In the genomic region with DNA sequence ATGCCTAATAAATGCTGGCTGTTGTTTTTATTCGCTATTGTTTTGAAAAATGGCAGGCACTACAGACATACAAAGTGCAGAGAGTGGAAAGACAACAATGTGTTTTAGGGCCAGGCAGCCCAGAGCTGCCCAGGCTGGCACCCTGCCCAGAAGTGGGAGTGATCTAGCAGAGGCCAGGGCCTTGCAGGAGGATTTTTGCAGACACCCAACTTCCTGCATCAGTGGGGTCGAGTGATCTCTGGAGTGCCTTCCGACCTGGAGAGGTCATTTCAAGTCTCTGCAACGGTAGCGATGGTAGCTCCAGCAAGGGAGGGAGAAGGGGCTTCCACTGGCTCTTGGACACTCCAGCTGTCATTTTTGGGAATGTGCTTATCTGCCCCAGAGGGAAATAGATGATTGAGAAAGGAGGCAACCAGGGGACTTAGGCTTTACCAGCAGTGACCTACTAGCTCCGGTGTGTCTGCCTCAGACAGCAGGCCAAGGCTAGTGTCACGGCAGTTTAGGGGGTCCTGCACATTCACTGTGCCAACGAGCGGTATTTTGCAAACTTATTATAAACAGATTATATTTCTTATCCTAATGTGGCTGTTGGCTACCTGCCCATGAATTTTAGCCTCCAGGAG, we compare ENCODE assay signal across 7 cellular contexts.
DNase-seq lines count a peak whose midpoint lies in the region; ATAC-seq and TF ChIP-seq lines count a peak whose summit lies in the region.
"Not testable (repeated sequence)": the region's sequence is repeated elsewhere in the genome, so short reads cannot be mapped to it uniquely, and the experiment has no call there.

No MANE protein-coding gene starts in this region.

- 6 to 7% methylated on average over 7 to 8 of the region's 9 CpGs for WGBS in heart right ventricle, 2 donors

- POLR2A ChIA-PET in naive thymus-derived CD4-positive, alpha-beta T cell (lab: Charles Lee), result not testable (repeated sequence)

- TF ChIP-seq CTCF in HFFc6 (IDR thresholded peaks at IDR 0.05); heart right ventricle (IDR thresholded peaks at IDR 0.05): not testable (repeated sequence)

- peak; percentile 78 to 90 (median 86) for ATAC-seq in heart right ventricle
- ATAC-seq in naive thymus-derived CD4-positive, alpha-beta T cell, result peak; percentile 65

- H3K4me1 ChIP-seq in SJSA1 (replicated peaks); naive thymus-derived CD4-positive, alpha-beta T cell (ENCODE audit: control insufficient read depth in 2 of 2, insufficient read depth in 2 of 2, low read length in 2 of 2): not testable (repeated sequence)
- H3K4me1 ChIP-seq in heart right ventricle, result peaks cover 0 to 21% (median 3%) of the 10 kb centered on the region in 9 donors

- not testable (repeated sequence) for H3K27me3 ChIP-seq in SJSA1 (replicated peaks); heart right ventricle; naive thymus-derived CD4-positive, alpha-beta T cell (ENCODE audit: control insufficient read depth in 2 of 2, insufficient read depth in 2 of 2, low read length in 2 of 2)

- CTCF ChIA-PET in activated naive CD4-positive, alpha-beta T cell treated with anti-CD3 and anti-CD28 coated beads, Interleukin-2, amount 10 ng/mL, durations not matched to agents 7 days and 5 days (lab: Charles Lee); naive thymus-derived CD4-positive, alpha-beta T cell (lab: Charles Lee): not testable (repeated sequence)

- H3K36me3 Mint-ChIP-seq in HFFc6 (ENCODE audit: low read depth); activated naive CD4-positive, alpha-beta T cell treated with anti-CD3 and anti-CD28 coated beads, Interleukin-2, amount 10 ng/mL, durations not matched to agents 7 days and 5 days: not testable (repeated sequence)
- H3K36me3 Mint-ChIP-seq in naive thymus-derived CD4-positive, alpha-beta T cell, result peaks cover 0 to 11% (median 0%) of the 10 kb centered on the region in 5 donors

- not testable (repeated sequence) for H3K27ac ChIP-seq in SJSA1; naive thymus-derived CD4-positive, alpha-beta T cell (ENCODE audit: low read depth, low read length)
- peak overlapping the region in 4 of 10 donors; percentile 52 to 58 (median 56) for H3K27ac ChIP-seq in heart right ventricle

- H3K4me3 Mint-ChIP-seq in HFFc6, result peak overlapping the region; percentile 53; the same call in 1 of the 2 replicates
- H3K4me3 Mint-ChIP-seq in activated naive CD4-positive, alpha-beta T cell treated with anti-CD3 and anti-CD28 coated beads, Interleukin-2, amount 10 ng/mL, durations not matched to agents 7 days and 5 days, result not testable (repeated sequence)
- H3K4me3 Mint-ChIP-seq in naive thymus-derived CD4-positive, alpha-beta T cell, result peak overlapping the region in 2 of 10 donors; percentile 31 to 39

- not testable (repeated sequence) for H3K9me3 ChIP-seq in SJSA1 (replicated peaks); naive thymus-derived CD4-positive, alpha-beta T cell (ENCODE audit: control insufficient read depth in 2 of 3, low read length in 3 of 3)
- H3K9me3 ChIP-seq in heart right ventricle, result peaks cover 0 to 11% (median 0%) of the 10 kb centered on the region in 11 donors

- DNase-seq in HFFc6, result peak; percentile 72
- DNase-seq in SJSA1 (ENCODE audit: low read depth in 1 of 2, low spot score in 2 of 2), result peak; percentile 55 to 89
- peak; percentile 44 for DNase-seq in activated naive CD4-positive, alpha-beta T cell treated with anti-CD3 and anti-CD28 coated beads, Interleukin-2, amount 10 ng/mL, durations not matched to agents 7 days and 5 days
- peak; percentile 48 to 88 for DNase-seq in dermis microvascular lymphatic vessel endothelial cell (ENCODE audit: low read depth in 2 of 2)
- DNase-seq in heart right ventricle, result peak; percentile 79 to 82
- DNase-seq in naive thymus-derived CD4-positive, alpha-beta T cell, result peak in 7 of 9 donors; percentile 15 to 62 (median 49)
- peak; percentile 23 for DNase-seq in stimulated activated CD4-positive, alpha-beta T cell treated with anti-CD3 and anti-CD28 coated beads, Interleukin-1b, Interleukin-23, amount 100 ng/mL, for 48 hours

- not testable (repeated sequence) for H3K27me3 Mint-ChIP-seq in HFFc6 (ENCODE audit: insufficient read depth); activated naive CD4-positive, alpha-beta T cell treated with anti-CD3 and anti-CD28 coated beads, Interleukin-2, amount 10 ng/mL, durations not matched to agents 7 days and 5 days; naive thymus-derived CD4-positive, alpha-beta T cell

- H3K4me1 Mint-ChIP-seq in HFFc6 (ENCODE audit: low read depth); activated naive CD4-positive, alpha-beta T cell treated with anti-CD3 and anti-CD28 coated beads, Interleukin-2, amount 10 ng/mL, durations not matched to agents 7 days and 5 days; naive thymus-derived CD4-positive, alpha-beta T cell: not testable (repeated sequence)

- not testable (repeated sequence) for H3K4me3 ChIP-seq in SJSA1; heart right ventricle; naive thymus-derived CD4-positive, alpha-beta T cell (ENCODE audit: low read length)

- peak overlapping the region; percentile 56; the same call in 1 of the 2 replicates for H3K27ac Mint-ChIP-seq in HFFc6
- H3K27ac Mint-ChIP-seq in activated naive CD4-positive, alpha-beta T cell treated with anti-CD3 and anti-CD28 coated beads, Interleukin-2, amount 10 ng/mL, durations not matched to agents 7 days and 5 days, result peak overlapping the region; percentile 33
- peak overlapping the region in 3 of 9 donors; percentile 38 to 75 (median 65) for H3K27ac Mint-ChIP-seq in naive thymus-derived CD4-positive, alpha-beta T cell

- H3K36me3 ChIP-seq in SJSA1; heart right ventricle; naive thymus-derived CD4-positive, alpha-beta T cell (ENCODE audit: control insufficient read depth in 2 of 3, insufficient read depth in 3 of 3, low read length in 3 of 3): not testable (repeated sequence)

- H3K9me3 Mint-ChIP-seq in HFFc6; activated naive CD4-positive, alpha-beta T cell treated with anti-CD3 and anti-CD28 coated beads, Interleukin-2, amount 10 ng/mL, durations not matched to agents 7 days and 5 days: not testable (repeated sequence)
- H3K9me3 Mint-ChIP-seq in naive thymus-derived CD4-positive, alpha-beta T cell, result peaks cover 0 to 11% (median 0%) of the 10 kb centered on the region in 11 donors

- intact Hi-C loops in heart right ventricle (cut with DNase I); naive thymus-derived CD4-positive, alpha-beta T cell (cut with micrococcal nuclease): not testable (repeated sequence)

Comparison
In these comparisons a context has a peak if more than half of its experiments do, and no peak if none do; other contexts are left out.
1. DNase-seq: peak in every context shown above with its lines; median percentile 80 in heart right ventricle; 72 in HFFc6; 72 in SJSA1; 68 in dermis microvascular lymphatic vessel endothelial cell; 49 in naive thymus-derived CD4-positive, alpha-beta T cell; 44 in activated naive CD4-positive, alpha-beta T cell treated with anti-CD3 and anti-CD28 coated beads, Interleukin-2, amount 10 ng/mL, durations not matched to agents 7 days and 5 days; 23 in stimulated activated CD4-positive, alpha-beta T cell treated with anti-CD3 and anti-CD28 coated beads, Interleukin-1b, Interleukin-23, amount 100 ng/mL, for 48 hours.